8 cellular contexts compared by ENCODE assay signal in genomic region chr2:175004980-175005832, GRCh38. TPM values are rescaled to one million over a fixed set of nuclear protein-coding genes. Genes with fewer than 3 reads are reported as not detected.
A peak's percentile ranks its signal among the peaks of the same experiment; 100 is the strongest.
DNase-seq lines count a peak whose midpoint lies in the region; ATAC-seq and TF ChIP-seq lines count a peak whose summit lies in the region.

CHN1 (minus strand) TSS chr2:175005381; CDS start chr2:175004912, 469 bp downstream.

- H3K79me2 ChIP-seq in OCI-LY1 (ENCODE audit: insufficient read depth, low read length), result no peaks in the 10 kb centered on the region

- no peaks in the 10 kb centered on the region for H3K36me3 ChIP-seq in OCI-LY1 (ENCODE audit: insufficient read depth, low read length)

- no peaks in the 10 kb centered on the region for H4K20me1 ChIP-seq in OCI-LY1 (ENCODE audit: insufficient read depth, low read length)

- no peak within 1 kb of the TSS for H3K27ac ChIP-seq in OCI-LY1 (ENCODE audit: low read depth, low read length, poor library complexity, severe bottlenecking)

- peak within 1 kb of the TSS; percentile 62 for H3K4me3 ChIP-seq in OCI-LY1 (ENCODE audit: low read depth, low read length, poor library complexity, severe bottlenecking)

- H3K4me3 Mint-ChIP-seq in natural killer cell, result peak within 1 kb of the TSS; percentile 72

- H3K9me3 Mint-ChIP-seq in natural killer cell, result no peaks in the 10 kb centered on the region

- no peaks in the 10 kb centered on the region for H3K4me1 Mint-ChIP-seq in natural killer cell

- H3K27me3 Mint-ChIP-seq in natural killer cell (ENCODE audit: low read depth in 2 of 2), result peaks cover 34 to 71% of the 10 kb centered on the region in 2 donors

- no peaks in the 10 kb centered on the region for H3K27me3 ChIP-seq in OCI-LY1 (ENCODE audit: insufficient read depth, low read length)

- no peak within 1 kb of the TSS for H2AFZ ChIP-seq in OCI-LY1 (ENCODE audit: low read length)

- no peak; the same call in 1 of the 2 replicates for TF ChIP-seq CTCF in OCI-LY1 (IDR thresholded peaks at IDR 0.05; ENCODE audit: low read length)
- TF ChIP-seq CTCF in natural killer cell (IDR thresholded peaks at IDR 0.05), result no peak

- peak; percentile 84 for DNase-seq in AG20443 (ENCODE audit: low spot score)
- DNase-seq in GM19238 (ENCODE audit: insufficient read length, low spot score), result peak; percentile 42
- peak; percentile 60 for DNase-seq in activated T-helper 1 cell treated with Interleukin-2 at 50 U/mL for 16 hours (ENCODE audit: low read depth)
- peak; percentile 57 for DNase-seq in fibroblast of peridontal ligament (ENCODE audit: extremely low read depth)
- DNase-seq in natural killer cell, result peak; percentile 19
- DNase-seq in stimulated activated naive CD4-positive, alpha-beta T cell (lab: John Stamatoyannopoulos, UW), result peak; percentile 53 to 69 (median 62)

- H3K36me3 Mint-ChIP-seq in natural killer cell, result no peaks in the 10 kb centered on the region

- H3F3A ChIP-seq in OCI-LY1 (ENCODE audit: insufficient read depth, low read length), result no peaks in the 10 kb centered on the region

- H3K4me1 ChIP-seq in OCI-LY1 (ENCODE audit: insufficient read depth, low read length, severe bottlenecking), result peaks cover 3% of the 10 kb centered on the region

- ATAC-seq in HG03460 (IDR thresholded peaks at IDR 0.05; ENCODE audit: unreplicated experiment) (peak; percentile 66), natural killer cell (peak; percentile 75 to 89 (median 87))

- H3K4me2 ChIP-seq in OCI-LY1 (ENCODE audit: low read length), result peak within 1 kb of the TSS; percentile 76

- H3K9ac ChIP-seq in OCI-LY1 (ENCODE audit: low read length), result no peak within 1 kb of the TSS; the same call in 1 of the 2 replicates

- intact Hi-C loops in natural killer cell (cut with micrococcal nuclease), result no loop called here

- no peak within 1 kb of the TSS for H3K27ac Mint-ChIP-seq in natural killer cell

- H3K9me2 ChIP-seq in OCI-LY1 (ENCODE audit: low read depth, low read length), result no peaks in the 10 kb centered on the region

- H3K9me3 ChIP-seq in OCI-LY1 (ENCODE audit: low read length), result no peaks in the 10 kb centered on the region

RNA-seq across cellular contexts. Expression of gene CHN1, which starts in this region (rescaled TPM):
- 1 to 10 TPM in 1 of 3 donors, under 1 TPM in 2; 0.80 to 1.7 (median 0.88) TPM for total RNA-seq in natural killer cell

Comparison
In these comparisons a context has a peak if more than half of its experiments do, and no peak if none do; other contexts are left out.
1. DNase-seq: peak in every context shown above with its lines; median percentile 84 in AG20443; 62 in stimulated activated naive CD4-positive, alpha-beta T cell; 60 in activated T-helper 1 cell treated with Interleukin-2 at 50 U/mL for 16 hours; 57 in fibroblast of peridontal ligament; 42 in GM19238; 19 in natural killer cell.